In the genomic region with DNA sequence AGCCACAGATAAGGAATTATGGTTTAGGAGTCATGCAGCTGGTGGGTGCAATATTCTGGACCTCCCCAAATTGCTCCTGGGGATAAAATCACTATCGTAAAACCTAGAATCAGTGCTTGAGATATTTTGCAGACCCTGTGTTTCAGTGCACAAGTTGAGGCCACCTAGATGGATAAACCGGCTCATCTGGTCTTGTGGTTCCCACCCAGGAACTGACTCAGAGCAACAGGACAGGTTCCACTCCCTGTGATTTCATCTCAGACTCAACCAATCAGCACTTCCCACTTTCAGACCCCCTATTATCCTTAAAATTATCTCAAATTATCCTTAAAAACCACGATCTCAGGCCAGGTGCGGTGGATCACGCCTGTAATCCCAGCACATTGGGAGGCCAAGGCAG, we compare ENCODE assay signal across 24 cellular contexts.
"Had no signal": no experiment of that assay in that cellular context is flagged by ENCODE, and none has a peak within 500 bp of the region (broad histone marks: within the 10 kb centered on the region; RNA-seq: fewer than 3 reads in every experiment).

No MANE protein-coding gene starts in this region.

- DNase-seq: activated CD4-positive, alpha-beta T cell treated with anti-CD3 and anti-CD28 coated beads for 36 hours; activated CD4-positive, alpha-beta T cell treated with anti-CD3 and anti-CD28 coated beads, Interleukin-2, amount 50 U/mL, for 48 hours; activated naive CD4-positive, alpha-beta T cell; activated T-cell treated with anti-CD3 and anti-CD28 coated beads for 4 hours; body of pancreas; central memory CD4-positive, alpha-beta T cell; colonic mucosa; endodermal cell; foreskin fibroblast; kidney glomerular epithelial cell; left ventricle myocardium superior; naive B cell; right cardiac atrium; SJCRH30; stimulated activated CD4-positive, alpha-beta T cell treated with anti-CD3 and anti-CD28 coated beads, Interleukin-4, amount 100 ng/mL, for 1 hour; upper lobe of right lung had no signal

- FAIRE-seq: TTC549 had no signal

- H3K27me3 Mint-ChIP-seq: activated CD4-positive, alpha-beta T cell treated with anti-CD3 and anti-CD28 coated beads for 36 hours; activated T-helper 17 cell treated with anti-CD3 and anti-CD28 coated beads, Interleukin-2, amount 50 U/mL, for 72 hours; memory B cell; naive B cell had no signal

- H3K4me1 Mint-ChIP-seq: endodermal cell had no signal

- ATAC-seq: activated CD4-positive, alpha-beta T cell treated with anti-CD3 and anti-CD28 coated beads for 36 hours; activated T-helper 17 cell treated with anti-CD3 and anti-CD28 coated beads, Interleukin-2, amount 50 U/mL, for 72 hours; body of pancreas; left ventricle myocardium superior; mucosa of descending colon; right cardiac atrium; upper lobe of right lung had no signal

- H3K4me3 Mint-ChIP-seq: activated CD4-positive, alpha-beta T cell treated with anti-CD3 and anti-CD28 coated beads for 36 hours; activated T-helper 17 cell treated with anti-CD3 and anti-CD28 coated beads, Interleukin-2, amount 50 U/mL, for 72 hours; endodermal cell; memory B cell; naive B cell; neural crest cell; T-helper 2 cell treated with Interferon-gamma antibody and Interleukin-4, amounts not matched to agents 5 μg/mL and 100 μg/mL, for 36 hours had no signal

- H3K27ac ChIP-seq: body of pancreas, colonic mucosa, prostate gland, SJCRH30, thoracic aorta, upper lobe of right lung had no signal

- H3K9me3 Mint-ChIP-seq: activated T-helper 17 cell treated with anti-CD3 and anti-CD28 coated beads, Interleukin-2, amount 50 U/mL, for 72 hours; memory B cell; neural crest cell; T-helper 2 cell treated with Interferon-gamma antibody and Interleukin-4, amounts not matched to agents 5 μg/mL and 100 μg/mL, for 36 hours had no signal

- H3K27me3 ChIP-seq: body of pancreas, colonic mucosa, SJCRH30, upper lobe of right lung had no signal

- H3K27ac Mint-ChIP-seq: activated CD4-positive, alpha-beta T cell treated with anti-CD3 and anti-CD28 coated beads for 36 hours; endodermal cell; memory B cell had no signal

- H3K36me3 Mint-ChIP-seq: memory B cell, naive B cell had no signal

- H3K4me1 ChIP-seq: colonic mucosa, prostate gland, SJCRH30, upper lobe of right lung had no signal
